In the genomic region with DNA sequence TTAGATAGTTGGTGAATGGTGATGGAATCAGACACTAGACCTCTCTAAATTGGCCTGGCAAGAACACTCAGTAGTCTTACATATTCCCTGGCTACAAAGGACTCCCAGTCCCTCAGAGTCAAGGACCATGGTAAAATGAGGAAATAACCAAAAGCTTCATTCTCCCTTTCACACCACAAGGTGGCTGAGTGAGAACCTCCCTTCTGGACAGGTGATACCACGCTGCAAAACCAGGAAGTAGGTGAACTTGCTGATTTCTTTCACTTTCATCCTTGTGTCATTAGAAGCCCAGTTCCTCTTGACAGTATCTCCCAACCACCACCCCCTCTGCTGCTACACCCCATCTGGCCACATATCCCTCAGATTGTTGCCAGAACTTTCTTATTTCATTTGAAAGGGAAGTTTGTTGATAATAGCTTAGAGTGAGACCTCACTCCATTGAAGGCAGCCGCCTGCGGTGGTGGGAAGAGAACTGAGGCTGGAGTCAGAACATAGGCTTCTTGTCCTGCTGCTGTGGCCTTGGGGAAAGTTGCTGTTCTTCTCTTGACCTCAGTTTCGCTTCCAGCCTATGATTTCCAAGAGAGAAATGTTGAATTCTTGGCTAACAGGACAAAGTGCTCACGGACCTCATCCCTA, we compare ENCODE assay signal across 7 cellular contexts.
DNase-seq lines count a peak whose midpoint lies in the region; ATAC-seq and TF ChIP-seq lines count a peak whose summit lies in the region.

No MANE protein-coding gene starts in this region.

- DNase-seq in activated naive CD8-positive, alpha-beta T cell treated with anti-CD3 and anti-CD28 coated beads, Interleukin-2, amount 50 U/mL, for 24 hours = no peak
- DNase-seq in SKM-1 treated with dmso at 0.1 percent for 144 hours (lab: John Stamatoyannopoulos, UW; ENCODE audit: unreplicated experiment) (no peak), A673 (ENCODE audit: low spot score) (no peak), putamen (ENCODE audit: low spot score) (no peak)

- no peaks in the 10 kb centered on the region for H3K9me3 ChIP-seq in A673 (ENCODE audit: low read depth, low read length, poor library complexity, severe bottlenecking)

- no TSS peak for BruUV-seq in A673 (replicated peaks; lab: Mats Ljungman, UMichigan)

- POLR2A ChIA-PET in A673 (lab: Charles Lee; ENCODE audit: low non-redundant PET) = no interaction called here

- no peak overlapping the region for H3K4me3 ChIP-seq in A673 (ENCODE audit: low read depth, low read length, poor library complexity, severe bottlenecking)

- CTCF ChIA-PET in A673 (lab: Charles Lee) = no interaction called here

- no peaks in the 10 kb centered on the region for H3K36me3 ChIP-seq in A673 (ENCODE audit: insufficient read depth, low read length, poor library complexity, severe bottlenecking)

- H3K4me1 ChIP-seq in A673 (ENCODE audit: insufficient read depth, low read length, poor library complexity, severe bottlenecking) = no peaks in the 10 kb centered on the region

- no peaks in the 10 kb centered on the region for H3K36me3 Mint-ChIP-seq in activated naive CD8-positive, alpha-beta T cell treated with anti-CD3 and anti-CD28 coated beads, Interleukin-2, amount 50 U/mL, for 24 hours (ENCODE audit: low read depth)

- intact Hi-C loops in A673 (cut with micrococcal nuclease; ENCODE audit: unreplicated experiment) = no loop called here

- no peak overlapping the region for H3K4me3 Mint-ChIP-seq in activated naive CD8-positive, alpha-beta T cell treated with anti-CD3 and anti-CD28 coated beads, Interleukin-2, amount 50 U/mL, for 24 hours

- peaks cover 31% of the 10 kb centered on the region for H3K4me1 Mint-ChIP-seq in activated naive CD8-positive, alpha-beta T cell treated with anti-CD3 and anti-CD28 coated beads, Interleukin-2, amount 50 U/mL, for 24 hours

- TF ChIP-seq CTCF in A673 (conservative IDR thresholded peaks at IDR 0.05; ENCODE audit: low read depth, low read length) = no peak

- H3K27me3 Mint-ChIP-seq in activated naive CD8-positive, alpha-beta T cell treated with anti-CD3 and anti-CD28 coated beads, Interleukin-2, amount 50 U/mL, for 24 hours = peaks cover 4% of the 10 kb centered on the region

- no peak overlapping the region for H3K27ac ChIP-seq in A673 (ENCODE audit: low read depth, low read length, poor library complexity, severe bottlenecking)

- H3K27me3 ChIP-seq in A673 (replicated peaks; ENCODE audit: insufficient read depth, low read depth, low read length, poor library complexity) = no peaks in the 10 kb centered on the region

- no peaks in the 10 kb centered on the region for H3K9me3 Mint-ChIP-seq in activated naive CD8-positive, alpha-beta T cell treated with anti-CD3 and anti-CD28 coated beads, Interleukin-2, amount 50 U/mL, for 24 hours

- ATAC-seq in GM18499 (IDR thresholded peaks at IDR 0.05; ENCODE audit: insufficient read depth, unreplicated experiment) (peak; percentile 82), GM21367 (IDR thresholded peaks at IDR 0.05; ENCODE audit: unreplicated experiment) (peak; percentile 75), HG03469 (IDR thresholded peaks at IDR 0.05; ENCODE audit: unreplicated experiment) (peak; percentile 64)
- peak; percentile 41 for ATAC-seq in activated naive CD8-positive, alpha-beta T cell treated with anti-CD3 and anti-CD28 coated beads, Interleukin-2, amount 50 U/mL, for 24 hours

- no peak overlapping the region for H3K27ac Mint-ChIP-seq in activated naive CD8-positive, alpha-beta T cell treated with anti-CD3 and anti-CD28 coated beads, Interleukin-2, amount 50 U/mL, for 24 hours
